In genomic region chr14:54922598-54922997, GRCh38 we compare ENCODE assay signal across 24 cellular contexts.
"Had no signal": no experiment of that assay in that cellular context is flagged by ENCODE, and none has a peak within 500 bp of the region (broad histone marks: within the 10 kb centered on the region; RNA-seq: fewer than 3 reads in every experiment).

No MANE protein-coding gene starts in this region.

- H3K9me3 Mint-ChIP-seq: activated B cell treated with CpG ODN at 0.5 μM for 24 hours; activated CD4-positive, alpha-beta memory T cell treated with anti-CD3 and anti-CD28 coated beads, Interleukin-2, amount 10 ng/mL, durations not matched to agents 7 days and 5 days; activated naive CD8-positive, alpha-beta T cell treated with anti-CD3 and anti-CD28 coated beads, Interleukin-2, amount 10 ng/mL, durations not matched to agents 7 days and 5 days; brain; endodermal cell; immature natural killer cell; naive B cell; neural progenitor cell had no signal

- ATAC-seq: activated CD8-positive, alpha-beta memory T cell treated with anti-CD3 and anti-CD28 coated beads, Interleukin-2, amount 10 ng/mL, durations not matched to agents 7 days and 5 days; gastrocnemius medialis; heart right ventricle; mucosa of descending colon; psoas muscle; sciatic nerve had no signal

- H3K9me3 ChIP-seq: colonic mucosa, gastrocnemius medialis, heart right ventricle, mucosa of descending colon, ovary, psoas muscle, stomach, upper lobe of left lung had no signal

- H3K4me3 ChIP-seq: colonic mucosa, gastrocnemius medialis, heart right ventricle, mucosa of descending colon, neural progenitor cell, ovary, psoas muscle, smooth muscle cell, stomach, upper lobe of left lung had no signal

- H3K36me3 ChIP-seq: colonic mucosa, gastrocnemius medialis, heart right ventricle, neural progenitor cell, ovary, stomach, upper lobe of left lung had no signal

- H3K4me3 Mint-ChIP-seq: activated B cell treated with CpG ODN at 0.5 μM for 24 hours; activated CD4-positive, alpha-beta memory T cell treated with anti-CD3 and anti-CD28 coated beads, Interleukin-2, amount 10 ng/mL, durations not matched to agents 7 days and 5 days; activated CD8-positive, alpha-beta memory T cell treated with anti-CD3 and anti-CD28 coated beads, Interleukin-2, amount 10 ng/mL, durations not matched to agents 7 days and 5 days; activated naive CD8-positive, alpha-beta T cell treated with anti-CD3 and anti-CD28 coated beads, Interleukin-2, amount 10 ng/mL, durations not matched to agents 7 days and 5 days; brain; endodermal cell; immature natural killer cell; naive B cell; neural progenitor cell had no signal

- H3K4me1 ChIP-seq: colonic mucosa, gastrocnemius medialis, neural progenitor cell, psoas muscle, stomach, upper lobe of left lung had no signal

- H3K27me3 Mint-ChIP-seq: activated B cell treated with CpG ODN at 0.5 μM for 24 hours; activated CD4-positive, alpha-beta memory T cell treated with anti-CD3 and anti-CD28 coated beads, Interleukin-2, amount 10 ng/mL, durations not matched to agents 7 days and 5 days; activated CD8-positive, alpha-beta memory T cell treated with anti-CD3 and anti-CD28 coated beads, Interleukin-2, amount 10 ng/mL, durations not matched to agents 7 days and 5 days; brain; naive B cell had no signal

- H3K27ac Mint-ChIP-seq: activated B cell treated with CpG ODN at 0.5 μM for 24 hours; activated CD4-positive, alpha-beta memory T cell treated with anti-CD3 and anti-CD28 coated beads, Interleukin-2, amount 10 ng/mL, durations not matched to agents 7 days and 5 days; activated CD8-positive, alpha-beta memory T cell treated with anti-CD3 and anti-CD28 coated beads, Interleukin-2, amount 10 ng/mL, durations not matched to agents 7 days and 5 days; activated naive CD8-positive, alpha-beta T cell treated with anti-CD3 and anti-CD28 coated beads, Interleukin-2, amount 10 ng/mL, durations not matched to agents 7 days and 5 days; endodermal cell; neural progenitor cell had no signal

- H3K27me3 ChIP-seq: colonic mucosa, gastrocnemius medialis, neural progenitor cell, ovary, stomach, upper lobe of left lung had no signal

- DNase-seq: activated B cell treated with CpG ODN at 0.5 μM for 24 hours; activated CD4-positive, alpha-beta memory T cell treated with anti-CD3 and anti-CD28 coated beads, Interleukin-2, amount 10 ng/mL, durations not matched to agents 7 days and 5 days; activated CD4-positive, alpha-beta T cell treated with anti-CD3 and anti-CD28 coated beads for 48 hours; activated CD8-positive, alpha-beta memory T cell treated with anti-CD3 and anti-CD28 coated beads, Interleukin-2, amount 10 ng/mL, durations not matched to agents 7 days and 5 days; activated naive CD8-positive, alpha-beta T cell treated with anti-CD3 and anti-CD28 coated beads, Interleukin-2, amount 10 ng/mL, durations not matched to agents 7 days and 5 days; caudate nucleus; colonic mucosa; endodermal cell; gastrocnemius medialis; heart right ventricle; immature natural killer cell; mesenchymal stem cell; mucosa of descending colon; naive B cell; ovary; psoas muscle; stimulated activated CD4-positive, alpha-beta T cell treated with anti-CD3 and anti-CD28 coated beads, Interleukin-4, amount 100 ng/mL, for 1 hour; stomach; T-helper 9 cell; upper lobe of left lung had no signal

- H3K4me1 Mint-ChIP-seq: activated B cell treated with CpG ODN at 0.5 μM for 24 hours, endodermal cell, immature natural killer cell, naive B cell, neural progenitor cell had no signal

- H3K36me3 Mint-ChIP-seq: brain, immature natural killer cell, naive B cell, neural progenitor cell had no signal
